22 cellular contexts compared by ENCODE assay signal in genomic region chr10:34135515-34135914, GRCh38.
DNase-seq lines count a peak whose midpoint lies in the region; ATAC-seq and TF ChIP-seq lines count a peak whose summit lies in the region.
"Had no signal": no experiment of that assay in that cellular context is flagged by ENCODE, and none has a peak within 500 bp of the region (broad histone marks: within the 10 kb centered on the region; RNA-seq: fewer than 3 reads in every experiment).

No MANE protein-coding gene starts in this region.

- no peak overlapping the region for H3K4me3 ChIP-seq in DND-41 (ENCODE audit: low read depth in 1 of 2, low read length in 2 of 2)
- H3K4me3 ChIP-seq: gastroesophageal sphincter, ovary, transverse colon had no signal

- ATAC-seq in DND-41 (ENCODE audit: insufficient read depth, low read depth): 0 out of 3 replicates have a peak, but pooled peaks have one; percentile 31
- peak; percentile 83 for ATAC-seq in GM18909 (IDR thresholded peaks at IDR 0.05; ENCODE audit: poor library complexity, unreplicated experiment)
- peak; percentile 81 for ATAC-seq in GM21786 (IDR thresholded peaks at IDR 0.05; ENCODE audit: unreplicated experiment)
- peak; percentile 87 for ATAC-seq in HG03175 (IDR thresholded peaks at IDR 0.05; ENCODE audit: unreplicated experiment)
- ATAC-seq: activated CD8-positive, alpha-beta memory T cell treated with anti-CD3 and anti-CD28 coated beads, Interleukin-2, amount 10 ng/mL, durations not matched to agents 7 days and 5 days; gastroesophageal sphincter; T-helper 17 cell had no signal

- no peaks in the 10 kb centered on the region for H3K9me3 ChIP-seq in DND-41 (ENCODE audit: insufficient read depth, low read length, severe bottlenecking)
- H3K9me3 ChIP-seq: gastroesophageal sphincter, ovary, transverse colon had no signal

- H3K27me3 ChIP-seq in DND-41 (ENCODE audit: insufficient read depth, low read length, poor library complexity): no peaks in the 10 kb centered on the region
- H3K27me3 ChIP-seq: gastroesophageal sphincter, ovary, transverse colon had no signal

- no peak overlapping the region for H3K9ac ChIP-seq in DND-41 (ENCODE audit: low read depth, low read length)
- H3K9ac ChIP-seq: KMS-11 had no signal

- no peaks in the 10 kb centered on the region for H3K4me1 ChIP-seq in DND-41 (ENCODE audit: insufficient read depth, low read length)
- H3K4me1 ChIP-seq: transverse colon had no signal

- no peaks in the 10 kb centered on the region for H3K79me2 ChIP-seq in DND-41 (ENCODE audit: insufficient read depth, low read length)

- H3K36me3 ChIP-seq in DND-41 (ENCODE audit: insufficient read depth, low read length): peaks cover 7% of the 10 kb centered on the region; the same call in 1 of the 2 replicates
- H3K36me3 ChIP-seq: ovary, transverse colon had no signal

- H4K20me1 ChIP-seq in DND-41 (ENCODE audit: insufficient read depth, low read length): no peaks in the 10 kb centered on the region

- no peak for DNase-seq in DND-41
- DNase-seq in NCI-H524 (lab: John Stamatoyannopoulos, UW): no peak
- no peak for DNase-seq in DMS153 treated with DMSO at 0.1 percent for 48 hours (lab: John Stamatoyannopoulos, UW; ENCODE audit: unreplicated experiment)
- no peak for DNase-seq in NCI-H2196 treated with DMSO at 0.1 percent for 48 hours (lab: John Stamatoyannopoulos, UW; ENCODE audit: unreplicated experiment)
- DNase-seq in dermis blood vessel endothelial cell: no peak
- DNase-seq: activated CD4-positive, CD25-positive, alpha-beta regulatory T cell; activated CD8-positive, alpha-beta memory T cell treated with anti-CD3 and anti-CD28 coated beads, Interleukin-2, amount 10 ng/mL, durations not matched to agents 7 days and 5 days; activated effector memory CD4-positive, alpha-beta T cell treated with Interleukin-2 at 50 U/mL for 16 hours; aorta; CD4-positive, alpha-beta memory T cell; HFFc6; NCI-H1105 treated with DMSO at 0.1 percent for 48 hours; NCI-H2171 treated with DMSO at 0.1 percent for 48 hours; ovary; Right ventricle myocardium superior; T-helper 17 cell; transverse colon had no signal

- no peak overlapping the region for H2AFZ ChIP-seq in DND-41 (ENCODE audit: low read depth, low read length)

- no peak for TF ChIP-seq CTCF in DND-41 (IDR thresholded peaks at IDR 0.05; ENCODE audit: borderline replicate concordance, extremely low read depth, low read length, poor library complexity, severe bottlenecking)

- H3K27ac ChIP-seq in DND-41 (ENCODE audit: low read length): no peak overlapping the region
- H3K27ac ChIP-seq: gastroesophageal sphincter, KMS-11, ovary, transverse colon had no signal

- no peak overlapping the region for H3K4me2 ChIP-seq in DND-41 (ENCODE audit: insufficient read depth, low read length)
- H3K4me2 ChIP-seq: KMS-11 had no signal

Comparison
In these comparisons a context has a peak if more than half of its experiments do, and no peak if none do; other contexts are left out.
1. ATAC-seq: peak in every context shown above with its lines; median percentile 87 in HG03175; 83 in GM18909; 81 in GM21786; 31 in DND-41.